ENCODE assay signal across 1 cellular context in genomic region chr7:156892086-156892800, GRCh38.
A peak's percentile ranks its signal among the peaks of the same experiment; 100 is the strongest.
TF ChIP-seq lines count a peak whose summit lies in the region.

No MANE protein-coding gene starts in this region.

TF ChIP-seq in GM12878, 131 proteins besides CTCF, POLR2A, EP300 and RAD21 (continued from another document):
- no peak for TF ChIP-seq MXI1 (IDR thresholded peaks at IDR 0.05; ENCODE audit: low read depth, low read length)
- 0 out of 2 replicates have a peak, but pooled peaks have one; percentile 21 for TF ChIP-seq BACH1 (IDR thresholded peaks at IDR 0.05; ENCODE audit: borderline replicate concordance)
- TF ChIP-seq FOS (IDR thresholded peaks at IDR 0.05; ENCODE audit: borderline replicate concordance, extremely low read depth, insufficient read length) = no peak
- TF ChIP-seq, protein P1, sequence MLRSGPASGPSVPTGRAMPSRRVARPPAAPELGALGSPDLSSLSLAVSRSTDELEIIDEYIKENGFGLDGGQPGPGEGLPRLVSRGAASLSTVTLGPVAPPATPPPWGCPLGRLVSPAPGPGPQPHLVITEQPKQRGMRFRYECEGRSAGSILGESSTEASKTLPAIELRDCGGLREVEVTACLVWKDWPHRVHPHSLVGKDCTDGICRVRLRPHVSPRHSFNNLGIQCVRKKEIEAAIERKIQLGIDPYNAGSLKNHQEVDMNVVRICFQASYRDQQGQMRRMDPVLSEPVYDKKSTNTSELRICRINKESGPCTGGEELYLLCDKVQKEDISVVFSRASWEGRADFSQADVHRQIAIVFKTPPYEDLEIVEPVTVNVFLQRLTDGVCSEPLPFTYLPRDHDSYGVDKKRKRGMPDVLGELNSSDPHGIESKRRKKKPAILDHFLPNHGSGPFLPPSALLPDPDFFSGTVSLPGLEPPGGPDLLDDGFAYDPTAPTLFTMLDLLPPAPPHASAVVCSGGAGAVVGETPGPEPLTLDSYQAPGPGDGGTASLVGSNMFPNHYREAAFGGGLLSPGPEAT (IDR thresholded peaks at IDR 0.05; ENCODE audit: low read depth) = no peak
- TF ChIP-seq JUND (IDR thresholded peaks at IDR 0.05; ENCODE audit: low read depth, low read length) = no peak
- TF ChIP-seq NKRF (conservative IDR thresholded peaks at IDR 0.05) = peak; percentile 60; the same call in 1 of the 2 replicates
- TF ChIP-seq ZNF687 (IDR thresholded peaks at IDR 0.05) = no peak
- no peak for TF ChIP-seq CREB1 (IDR thresholded peaks at IDR 0.05; ENCODE audit: low read depth)
- no peak; the same call in 1 of the 2 replicates for TF ChIP-seq NR2F1 (conservative IDR thresholded peaks at IDR 0.05)
- no peak for TF ChIP-seq ZNF274 (IDR thresholded peaks at IDR 0.05; ENCODE audit: insufficient read depth, insufficient read length)
- TF ChIP-seq PAX5 (IDR thresholded peaks at IDR 0.05; ENCODE audit: borderline replicate concordance, low read depth, low read length) = no peak
- peak; percentile 65 for TF ChIP-seq LARP7 (IDR thresholded peaks at IDR 0.05)
- peak; percentile 37; the same call in 1 of the 2 replicates for TF ChIP-seq RB1 (IDR thresholded peaks at IDR 0.05; ENCODE audit: borderline replicate concordance)
- TF ChIP-seq NBN (IDR thresholded peaks at IDR 0.05) = no peak
- 0 out of 2 replicates have a peak, but pooled peaks have one; percentile 10 for TF ChIP-seq POLR2AphosphoS2 (IDR thresholded peaks at IDR 0.05; ENCODE audit: low read depth, low read length)
TF ChIP-seq in GM12878: peak in this region for 12.
